In the genomic region with DNA sequence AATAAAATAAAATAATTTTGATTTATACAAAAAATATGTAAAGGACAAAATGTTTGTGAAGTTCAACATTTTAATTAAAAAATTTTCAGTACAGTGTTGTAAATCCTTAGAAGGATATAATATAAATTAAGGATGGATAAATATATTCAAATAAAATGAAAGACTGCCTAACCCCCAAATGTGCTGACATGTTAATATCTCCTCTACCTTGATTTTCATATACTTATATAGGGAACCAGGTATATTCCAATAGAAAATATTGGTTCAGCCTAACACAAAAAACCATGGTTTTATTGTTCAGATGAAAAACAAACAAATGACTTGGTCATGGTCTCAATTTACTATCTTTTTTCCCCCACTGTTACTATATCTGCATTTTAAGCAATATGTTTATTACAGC, we compare ENCODE assay signal across 22 cellular contexts. TPM values are rescaled to one million over a fixed set of nuclear protein-coding genes. Genes with fewer than 3 reads are reported as not detected.
A peak's percentile ranks its signal among the peaks of the same experiment; 100 is the strongest.
DNase-seq lines count a peak whose midpoint lies in the region; ATAC-seq, FAIRE-seq and TF ChIP-seq lines count a peak whose summit lies in the region.
"Had no signal": no experiment of that assay in that cellular context is flagged by ENCODE, and none has a peak within 500 bp of the region (broad histone marks: within the 10 kb centered on the region; RNA-seq: fewer than 3 reads in every experiment).

No MANE protein-coding gene starts in this region.

- ATAC-seq in HepG2 (no peak), right lobe of liver (no peak), K562 (no peak)

- no peaks in the 10 kb centered on the region for H3K27me3 Mint-ChIP-seq in type B pancreatic cell

- BruUV-seq in HepG2 (replicated peaks; lab: Mats Ljungman, UMichigan) = no TSS peak
- BruUV-seq in K562 (replicated peaks; lab: Mats Ljungman, UMichigan) = no TSS peak

- no peak for TF ChIP-seq EP300 in HepG2 (IDR thresholded peaks at IDR 0.05; ENCODE audit: low read depth in 2 of 2, low read length in 2 of 2)
- no peak for TF ChIP-seq EP300 in HepG2 (CRISPR knock-in tag; IDR thresholded peaks at IDR 0.05; ENCODE audit: borderline replicate concordance)
- no peak for TF ChIP-seq EP300 in K562 (IDR thresholded peaks at IDR 0.05; ENCODE audit: low read length)

- H4K20me1 ChIP-seq in HepG2 (ENCODE audit: insufficient read depth, low read length) = no peaks in the 10 kb centered on the region
- H4K20me1 ChIP-seq in K562 (replicated peaks; ENCODE audit: control insufficient read depth, insufficient read depth, low read length) = no peaks in the 10 kb centered on the region

- H2BK15ac ChIP-seq in mesenchymal stem cell (ENCODE audit: low read depth, poor library complexity, severe bottlenecking) = no peak overlapping the region

- H3K4me1 ChIP-seq in HepG2 (ENCODE audit: insufficient read depth, low read length) = peaks cover 30% of the 10 kb centered on the region
- H3K4me1 ChIP-seq in right lobe of liver = peaks cover 0 to 14% (median 5%) of the 10 kb centered on the region in 4 donors
- peaks cover 0 to 18% of the 10 kb centered on the region in 2 experiments; a peak in 2 of 5 replicates for H3K4me1 ChIP-seq in K562 (replicated peaks in 1 of 2; ENCODE audit: control insufficient read depth in 2 of 2, insufficient read depth in 2 of 2, low read length in 2 of 2)
- no peaks in the 10 kb centered on the region for H3K4me1 ChIP-seq in mesenchymal stem cell (ENCODE audit: control insufficient read depth, insufficient read depth, low read depth, low read length)
- H3K4me1 ChIP-seq in spleen = no peaks in the 10 kb centered on the region

- no peak overlapping the region for H3K27ac Mint-ChIP-seq in type B pancreatic cell
- H3K27ac Mint-ChIP-seq: CD4-positive, alpha-beta memory T cell; HFFc6 had no signal

- H2BK5ac ChIP-seq in mesenchymal stem cell (ENCODE audit: low read depth, low read length, poor library complexity, severe bottlenecking) = no peak overlapping the region

- H3K4me3 ChIP-seq in HepG2 (replicated peaks in 1 of 3; ENCODE audit: insufficient read depth in 1 of 3, low read depth in 2 of 3, low read length in 3 of 3) = no peak overlapping the region
- no peak overlapping the region for H3K4me3 ChIP-seq in right lobe of liver
- no peak overlapping the region for H3K4me3 ChIP-seq in K562
- H3K4me3 ChIP-seq in mesenchymal stem cell (ENCODE audit: insufficient read depth in 1 of 2, low read depth in 1 of 2, low read length in 2 of 2) = no peak overlapping the region
- H3K4me3 ChIP-seq in spleen = no peak overlapping the region
- H3K4me3 ChIP-seq: HAP-1 had no signal

- H4K8ac ChIP-seq in mesenchymal stem cell (ENCODE audit: low read length) = no peak overlapping the region

- DNase-seq in HepG2 (ENCODE audit: low spot score) = no peak
- no peak for DNase-seq in right lobe of liver
- DNase-seq in K562 (ENCODE audit: extremely low read depth in 1 of 4, low spot score in 3 of 4) = no peak
- no peak for DNase-seq in mesenchymal stem cell
- no peak for DNase-seq in spleen
- no peak for DNase-seq in NCI-H524 (lab: John Stamatoyannopoulos, UW)
- DNase-seq in type B pancreatic cell (ENCODE audit: extremely low spot score, unreplicated experiment) = no peak
- DNase-seq: ACHN; C1 segment of cervical spinal cord; Calu3; CD4-positive, alpha-beta memory T cell; COR-L47; DMS53; DMS79 treated with DMSO at 0.1 percent for 48 hours; GF-D8; GOT3; HFFc6 had no signal

- no peak overlapping the region for H3K23ac ChIP-seq in mesenchymal stem cell (ENCODE audit: low read length in 2 of 2)

- no peak for FAIRE-seq in HepG2 (lab: Jason Lieb, UNC)
- FAIRE-seq in K562 (lab: Jason Lieb, UNC) = no peak
- FAIRE-seq: GM12891, GM18507, H54 had no signal

- H3K14ac ChIP-seq in mesenchymal stem cell (ENCODE audit: low read length in 2 of 2) = no peak overlapping the region

- POLR2A ChIA-PET in HepG2 (lab: Yijun Ruan, JAX) (no interaction called here), K562 (lab: Yijun Ruan, JAX) (no interaction called here)

- peaks cover 2% of the 10 kb centered on the region for H3K79me1 ChIP-seq in mesenchymal stem cell (replicated peaks; ENCODE audit: low read length, poor library complexity, severe bottlenecking)

- TF ChIP-seq CTCF in HepG2 (CRISPR knock-in tag; IDR thresholded peaks at IDR 0.05) (no peak), right lobe of liver (IDR thresholded peaks at IDR 0.05) (no peak), K562 (IDR thresholded peaks at IDR 0.05 in 2 of 3, conservative IDR thresholded peaks at IDR 0.05 in 1 of 3; ENCODE audit: insufficient read depth in 2 of 3, low read depth in 1 of 3, low read length in 3 of 3) (no peak), spleen (IDR thresholded peaks at IDR 0.05 in 8 of 11, conservative IDR thresholded peaks at IDR 0.05 in 3 of 11) (no peak), type B pancreatic cell (conservative IDR thresholded peaks at IDR 0.05) (no peak)

- H3K4ac ChIP-seq in mesenchymal stem cell (ENCODE audit: low read depth in 1 of 2, low read length in 2 of 2) = no peak overlapping the region

- in situ Hi-C loops in HepG2 (cut with HindIII; ENCODE audit: extremely low pct_ligation_motif_present, low pct_unique_long_range_greater_than_20kb) (no loop called here), K562 (cut with MboI) (no loop called here)

- CTCF ChIA-PET in HepG2 (lab: Yijun Ruan, JAX; ENCODE audit: low intra/inter-chr PET ratio, low total read pairs) = no interaction called here
- CTCF ChIA-PET in K562 (lab: Yijun Ruan, JAX; ENCODE audit: low intra/inter-chr PET ratio) = no interaction called here

- no peak for TF ChIP-seq RAD21 in HepG2 (CRISPR knock-in tag; IDR thresholded peaks at IDR 0.05)
- TF ChIP-seq RAD21 in K562 (CRISPR knock-in tag; conservative IDR thresholded peaks at IDR 0.05 in 1 of 2, IDR thresholded peaks at IDR 0.05 in 1 of 2) = no peak

- H2AK5ac ChIP-seq in mesenchymal stem cell (ENCODE audit: low read length, severe bottlenecking) = no peak overlapping the region

- H3K18ac ChIP-seq in mesenchymal stem cell (ENCODE audit: low read depth in 1 of 2, low read length in 2 of 2) = no peak overlapping the region

- H3K4me1 Mint-ChIP-seq in type B pancreatic cell (ENCODE audit: unreplicated experiment) = peaks cover 4% of the 10 kb centered on the region
- H3K4me1 Mint-ChIP-seq: CD4-positive, alpha-beta memory T cell had no signal

- H3K27ac ChIP-seq in HepG2 (ENCODE audit: extremely low read length, insufficient read depth, low read length) (no peak overlapping the region), right lobe of liver (no peak overlapping the region), K562 (ENCODE audit: extremely low read depth, low read depth, low read length) (no peak overlapping the region; the same call in 2 of the 3 replicates), mesenchymal stem cell (ENCODE audit: low read length, poor library complexity, severe bottlenecking) (no peak overlapping the region), spleen (no peak overlapping the region)
- H3K27ac ChIP-seq: 22Rv1 had no signal

- H3K36me3 ChIP-seq in HepG2 (replicated peaks in 1 of 2; ENCODE audit: control insufficient read depth in 1 of 2, insufficient read depth in 2 of 2, low read length in 2 of 2) = no peaks in the 10 kb centered on the region
- H3K36me3 ChIP-seq in right lobe of liver = no peaks in the 10 kb centered on the region
- no peaks in the 10 kb centered on the region for H3K36me3 ChIP-seq in K562 (ENCODE audit: control insufficient read depth, insufficient read depth, low read length)
- peaks cover 0 to 10% of the 10 kb centered on the region in 2 experiments for H3K36me3 ChIP-seq in mesenchymal stem cell (ENCODE audit: control insufficient read depth in 1 of 2, insufficient read depth in 2 of 2, low read depth in 1 of 2, low read length in 2 of 2)
- no peaks in the 10 kb centered on the region for H3K36me3 ChIP-seq in spleen
- H3K36me3 ChIP-seq: HAP-1 had no signal

- H3K27me3 ChIP-seq in HepG2 (ENCODE audit: control insufficient read depth in 1 of 2, insufficient read depth in 2 of 2, low read length in 2 of 2) (no peaks in the 10 kb centered on the region), right lobe of liver (no peaks in the 10 kb centered on the region), K562 (ENCODE audit: control insufficient read depth in 2 of 2, insufficient read depth in 2 of 2, low read length in 2 of 2) (no peaks in the 10 kb centered on the region), mesenchymal stem cell (ENCODE audit: control insufficient read depth in 1 of 2, insufficient read depth in 1 of 2, low read length in 2 of 2) (no peaks in the 10 kb centered on the region), spleen (replicated peaks in 1 of 7) (no peaks in the 10 kb centered on the region)

- no peak overlapping the region for H3K9ac ChIP-seq in HepG2 (ENCODE audit: insufficient read depth, low read depth, low read length)
- H3K9ac ChIP-seq in K562 (ENCODE audit: insufficient read depth in 1 of 2, low read depth in 2 of 2, low read length in 2 of 2) = no peak overlapping the region
- H3K9ac ChIP-seq in mesenchymal stem cell (ENCODE audit: low read length) = peak overlapping the region; percentile 11

- intact Hi-C loops in HepG2 (cut with micrococcal nuclease; ENCODE audit: unreplicated experiment) = no loop called here
- intact Hi-C loops in right lobe of liver (cut with DNase I) = no loop called here
- intact Hi-C loops in K562 (cut with micrococcal nuclease) = no loop called here
- intact Hi-C loops in spleen (cut with DNase I; ENCODE audit: low total_unique reads) = no loop called here

- no peak overlapping the region for H2BK12ac ChIP-seq in mesenchymal stem cell (ENCODE audit: low read length in 2 of 2)

- no peaks in the 10 kb centered on the region for H3K9me3 Mint-ChIP-seq in type B pancreatic cell
- H3K9me3 Mint-ChIP-seq: HFFc6 had no signal

- no peak overlapping the region for H4K91ac ChIP-seq in mesenchymal stem cell (ENCODE audit: low read length)

- no peaks in the 10 kb centered on the region for H3K36me3 Mint-ChIP-seq in type B pancreatic cell
- H3K36me3 Mint-ChIP-seq: CD4-positive, alpha-beta memory T cell had no signal

- H3K9me3 ChIP-seq in HepG2 (ENCODE audit: low read length) = no peaks in the 10 kb centered on the region
- no peaks in the 10 kb centered on the region for H3K9me3 ChIP-seq in right lobe of liver
- peaks cover 3% of the 10 kb centered on the region; the same call in 1 of the 2 replicates for H3K9me3 ChIP-seq in K562 (replicated peaks; ENCODE audit: control insufficient read depth, insufficient read depth, low read depth, low read length)
- H3K9me3 ChIP-seq in mesenchymal stem cell (ENCODE audit: control insufficient read depth, low read length) = no peaks in the 10 kb centered on the region
- no peaks in the 10 kb centered on the region for H3K9me3 ChIP-seq in spleen
- H3K9me3 ChIP-seq: HAP-1 had no signal

- no peak for TF ChIP-seq POLR2A in HepG2 (IDR thresholded peaks at IDR 0.05; ENCODE audit: insufficient read depth in 1 of 2, low read depth in 2 of 2, low read length in 2 of 2)
- no peak for TF ChIP-seq POLR2A in right lobe of liver (IDR thresholded peaks at IDR 0.05)
- TF ChIP-seq POLR2A in K562 (conservative IDR thresholded peaks at IDR 0.05) = no peak
- TF ChIP-seq POLR2A in spleen (IDR thresholded peaks at IDR 0.05) = no peak

- H3K79me2 ChIP-seq in HepG2 (ENCODE audit: insufficient read depth, low read length) (no peaks in the 10 kb centered on the region), K562 (ENCODE audit: control insufficient read depth, insufficient read depth, low read length) (no peaks in the 10 kb centered on the region)

- no peaks in the 10 kb centered on the region for H3K9me1 ChIP-seq in K562 (ENCODE audit: control insufficient read depth, insufficient read depth, low read length)

- H3K4me2 ChIP-seq in HepG2 (ENCODE audit: low read depth, low read length) = no peak overlapping the region
- no peak overlapping the region for H3K4me2 ChIP-seq in K562 (ENCODE audit: insufficient read depth, low read length)
- H3K4me2 ChIP-seq in mesenchymal stem cell (ENCODE audit: low read length, poor library complexity, severe bottlenecking) = no peak overlapping the region

- no peak overlapping the region for H2BK120ac ChIP-seq in mesenchymal stem cell (ENCODE audit: low read depth, low read length)

- no peak overlapping the region for H3K4me3 Mint-ChIP-seq in type B pancreatic cell
- H3K4me3 Mint-ChIP-seq: CD4-positive, alpha-beta memory T cell; HFFc6 had no signal

- H2AFZ ChIP-seq in HepG2 (ENCODE audit: low read length) = no peak overlapping the region
- no peak overlapping the region for H2AFZ ChIP-seq in K562 (ENCODE audit: low read depth, low read length)
- no peak overlapping the region for H2AFZ ChIP-seq in mesenchymal stem cell (ENCODE audit: low read depth, low read length)

RNA-seq across cellular contexts. Expression of a gene that starts 7.3 kb away (rescaled TPM):
- 0.22 and 0.28 TPM in 2 replicates for total RNA-seq in HepG2 (2016; rRNA removed; fragmentation: Illumina TruSeq; extraction: Trizol)
- total RNA-seq in HepG2 (2016; cell fraction: cytosol; rRNA removed; fragmentation: Illumina TruSeq; extraction: Trizol; ENCODE audit: low read depth) = 0.18 TPM in 1 of 2 replicates, not detected in the other
- total RNA-seq in HepG2 (2016; cell fraction: insoluble cytoplasmic fraction; rRNA removed; fragmentation: Illumina TruSeq; extraction: Trizol) = 0.07 and 0.30 TPM in 2 replicates
- 0.24 and 0.25 TPM in 2 replicates for total RNA-seq in HepG2 (2016; cell fraction: membrane; rRNA removed; fragmentation: Illumina TruSeq; extraction: Trizol)
- 0.40 TPM in 1 of 2 replicates, not detected in the other for total RNA-seq in HepG2 (2016; cell fraction: nucleus; rRNA removed; fragmentation: Illumina TruSeq; extraction: Trizol)
- 0.30 and 0.50 TPM in 2 replicates for polyA plus RNA-seq in HepG2 (2011; rRNA removed)
- 0.20 and 0.33 TPM in 2 replicates for polyA plus RNA-seq in HepG2 (2011; cell fraction: cytosol; rRNA removed)
- polyA plus RNA-seq in HepG2 (2011; cell fraction: nucleus; rRNA removed) = 0.11 and 0.16 TPM in 2 replicates
- 0.16 and 0.24 TPM in 2 replicates for polyA plus RNA-seq in HepG2 (2012)
- polyA plus RNA-seq in HepG2 (2016; cell fraction: cytosol; fragmentation: Illumina TruSeq; extraction: Trizol; ENCODE audit: low read depth) = 0.19 and 0.25 TPM in 2 replicates
- polyA plus RNA-seq in HepG2 (2016; cell fraction: insoluble cytoplasmic fraction; fragmentation: Illumina TruSeq; extraction: Trizol; ENCODE audit: low read depth) = 0.12 and 0.22 TPM in 2 replicates
- 0.35 and 0.46 TPM in 2 replicates for polyA plus RNA-seq in HepG2 (2016; cell fraction: membrane; fragmentation: Illumina TruSeq; extraction: Trizol; ENCODE audit: low read depth)
- polyA plus RNA-seq in HepG2 (2016; cell fraction: nucleus; fragmentation: Illumina TruSeq; extraction: Trizol; ENCODE audit: insufficient read depth, low read depth) = 0.25 and 0.76 TPM in 2 replicates
- 0.21 and 0.32 TPM in 2 replicates for polyA minus RNA-seq in HepG2 (2011; rRNA and poly(A)+ RNA removed; ENCODE audit: low replicate concordance)
- polyA minus RNA-seq in HepG2 (2011; cell fraction: cytosol; rRNA and poly(A)+ RNA removed) = 0.35 TPM in 1 of 2 replicates, not detected in the other
- polyA minus RNA-seq in HepG2 (2011; cell fraction: nucleus; rRNA and poly(A)+ RNA removed) = 0.25 and 0.52 TPM in 2 replicates
- total RNA-seq in right lobe of liver = 1 to 10 TPM in 1 of 6 experiments, under 1 TPM in 5; 0.40 to 1.2 (median 0.87) TPM
- total RNA-seq in K562 (2011; cell fraction: chromatin; rRNA removed; ENCODE audit: low replicate concordance) = 2.2 and 2.9 TPM in 2 replicates
- total RNA-seq in K562 (2011; cell fraction: nucleolus; rRNA removed) = 1.2 and 1.7 TPM in 2 replicates
- total RNA-seq in K562 (2011; cell fraction: nucleoplasm; rRNA removed) = 2.8 and 3.7 TPM in 2 replicates
- total RNA-seq in K562 (2014; rRNA removed) = 1.0 and 1.1 TPM in 2 replicates
- total RNA-seq in K562 (2014; rRNA removed; fragmentation: Illumina TruSeq; extraction: Trizol) = 1.2 TPM in 2 replicates
- total RNA-seq in K562 (2015; rRNA removed; fragmentation: Illumina TruSeq; extraction: Trizol) = 0.87 and 0.91 TPM in 2 replicates
- total RNA-seq in K562 (2021) = 0.58 and 1.2 TPM in 2 replicates
- 1.6 and 2.2 TPM in 2 replicates for polyA plus RNA-seq in K562 (2011; rRNA removed)
- polyA plus RNA-seq in K562 (2011; cell fraction: cytosol; rRNA removed) = 0.94 and 1.4 TPM in 2 replicates
- polyA plus RNA-seq in K562 (2011; cell fraction: nucleus; rRNA removed) = 1.2 and 1.3 TPM in 2 replicates
- 0.62 and 0.89 TPM in 2 replicates for polyA plus RNA-seq in K562 (2012)
- polyA plus RNA-seq in K562 (2014; fragmentation: Illumina TruSeq; extraction: Trizol) = 0.93 and 1.2 TPM in 2 replicates
- polyA plus RNA-seq in K562 (2014; fragmentation: Nextera tagmentation; extraction: Ambion mirVana) = 1 to 10 TPM in 1 of 2 experiments, under 1 TPM in 1; 0.74 to 1.6 TPM
- 1.1 and 1.3 TPM in 2 replicates for polyA plus RNA-seq in K562 (2014; rRNA removed)
- 0.78 and 1.1 TPM in 2 replicates for polyA minus RNA-seq in K562 (2011; rRNA and poly(A)+ RNA removed)
- not detected in 2 replicates for polyA minus RNA-seq in K562 (2011; cell fraction: cytosol; rRNA and poly(A)+ RNA removed)
- 0.89 and 0.94 TPM in 2 replicates for polyA minus RNA-seq in K562 (2011; cell fraction: nucleus; rRNA and poly(A)+ RNA removed)
- polyA plus RNA-seq in mesenchymal stem cell (2013, experiment 1 of 2) = 2.8 TPM
- 2.8 TPM for polyA plus RNA-seq in mesenchymal stem cell (2013, experiment 2 of 2)
- total RNA-seq in spleen = 1 to 10 TPM in 1 of 7 donors, under 1 TPM in 5, not detected in 1; 0.51 to 2.6 (median 0.98) TPM
- polyA plus RNA-seq in spleen = under 1 TPM; 0.22 to 0.53 (median 0.48) TPM
- total RNA-seq in type B pancreatic cell (ENCODE audit: low replicate concordance) = 1.9 and 4.2 TPM in 2 replicates
- total RNA-seq: CD4-positive, alpha-beta memory T cell had no signal
- polyA plus RNA-seq: CD4-positive, alpha-beta memory T cell had no signal
